ENCODE assay signal across 19 cellular contexts in the genomic region with DNA sequence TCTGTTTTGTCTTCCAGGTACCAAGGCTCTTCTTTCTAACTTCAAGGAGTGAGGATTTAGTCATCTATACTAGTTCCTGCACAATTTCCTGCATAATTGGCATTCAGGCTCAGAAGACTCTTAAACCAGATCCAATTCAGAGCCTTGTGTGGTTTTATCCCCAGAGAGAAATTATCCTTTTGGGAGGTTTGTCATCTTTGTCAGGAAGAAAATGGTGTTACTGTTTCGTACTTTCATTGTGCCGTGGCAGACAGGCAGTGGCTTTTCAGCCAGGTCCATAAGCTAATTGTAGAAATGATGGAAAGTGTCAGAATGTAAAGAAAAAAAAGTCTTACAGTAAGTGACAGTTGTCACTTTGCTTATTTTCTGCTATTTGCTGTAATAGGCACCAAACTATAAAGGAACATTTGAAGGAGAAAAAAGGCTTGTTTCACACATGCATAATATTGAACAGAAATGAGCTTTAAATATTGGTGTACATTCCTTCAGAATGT.
A peak's percentile ranks its signal among the peaks of the same experiment; 100 is the strongest.
DNase-seq lines count a peak whose midpoint lies in the region; ATAC-seq and TF ChIP-seq lines count a peak whose summit lies in the region.
"Had no signal": no experiment of that assay in that cellular context is flagged by ENCODE, and none has a peak within 500 bp of the region (broad histone marks: within the 10 kb centered on the region; RNA-seq: fewer than 3 reads in every experiment).

No MANE protein-coding gene starts in this region.

- H3K79me2 ChIP-seq in GM23338 (replicated peaks; ENCODE audit: insufficient read depth) (no peaks in the 10 kb centered on the region; the same call in none of the 2 replicates), PC-9 (ENCODE audit: low read depth) (no peaks in the 10 kb centered on the region), neural cell (replicated peaks; ENCODE audit: insufficient read depth, low read length) (no peaks in the 10 kb centered on the region)

- H3K4me3 ChIP-seq in GM23338: no peak overlapping the region
- H3K4me3 ChIP-seq in PC-9: no peak overlapping the region
- peak overlapping the region; percentile 19 for H3K4me3 ChIP-seq in neural cell (ENCODE audit: low read length)
- H3K4me3 ChIP-seq: A549; BLaER1 treated with 17β-estradiol and CSF1 and Interleukin-3, amounts not matched to agents 10 nM and 100 nM had no signal

- H3K4me3 Mint-ChIP-seq in GM23338: no peak overlapping the region
- H3K4me3 Mint-ChIP-seq in WTC11: no peak overlapping the region
- H3K4me3 Mint-ChIP-seq: B cell; CD4-positive, alpha-beta T cell; CD8-positive, alpha-beta T cell had no signal

- peak; percentile 98 for TF ChIP-seq EP300 in neural cell (conservative IDR thresholded peaks at IDR 0.05; ENCODE audit: poor library complexity, severe bottlenecking)

- H3K9me3 Mint-ChIP-seq in GM23338 (no peaks in the 10 kb centered on the region), WTC11 (no peaks in the 10 kb centered on the region)

- no peaks in the 10 kb centered on the region for H3K36me3 Mint-ChIP-seq in GM23338 (ENCODE audit: low read depth)
- H3K36me3 Mint-ChIP-seq in WTC11: no peaks in the 10 kb centered on the region
- H3K36me3 Mint-ChIP-seq: CD8-positive, alpha-beta T cell had no signal

- H3K27me3 Mint-ChIP-seq in GM23338 (ENCODE audit: insufficient read depth, low read depth, poor library complexity) (no peaks in the 10 kb centered on the region), WTC11 (ENCODE audit: low read depth) (no peaks in the 10 kb centered on the region)
- H3K27me3 Mint-ChIP-seq: B cell; CD4-positive, alpha-beta T cell had no signal

- no peaks in the 10 kb centered on the region for H3K9me2 ChIP-seq in GM23338 (ENCODE audit: insufficient read depth)
- H3K9me2 ChIP-seq in PC-9 (ENCODE audit: insufficient read depth): no peaks in the 10 kb centered on the region; the same call in 1 of the 2 replicates
- no peaks in the 10 kb centered on the region for H3K9me2 ChIP-seq in neural cell (ENCODE audit: insufficient read depth, low read length)

- H3K4me1 ChIP-seq in GM23338 (ENCODE audit: insufficient read depth): peaks cover 26% of the 10 kb centered on the region
- H3K4me1 ChIP-seq in PC-9 (replicated peaks; ENCODE audit: insufficient read depth): no peaks in the 10 kb centered on the region
- H3K4me1 ChIP-seq: A549; BLaER1 treated with 17β-estradiol and CSF1 and Interleukin-3, amounts not matched to agents 10 nM and 100 nM; Caco-2 had no signal

- ATAC-seq in GM23338 (no peak), WTC11 (no peak), HG02759 (IDR thresholded peaks at IDR 0.05; ENCODE audit: unreplicated experiment) (no peak), GM18858 (IDR thresholded peaks at IDR 0.05; ENCODE audit: unreplicated experiment) (no peak)
- ATAC-seq: A549; CD8-positive, alpha-beta T cell had no signal

- H3K27ac Mint-ChIP-seq in GM23338 (0 out of 2 replicates have a peak overlapping the region, but pooled peaks have one; percentile 20), WTC11 (peak overlapping the region; percentile 62)
- H3K27ac Mint-ChIP-seq: B cell; CD4-positive, alpha-beta T cell; CD8-positive, alpha-beta T cell had no signal

- H3K4me2 ChIP-seq in GM23338: no peak overlapping the region
- H3K4me2 ChIP-seq in PC-9: no peak overlapping the region
- peak overlapping the region; percentile 20 for H3K4me2 ChIP-seq in neural cell (ENCODE audit: low read length)
- H3K4me2 ChIP-seq: A549; BLaER1 treated with 17β-estradiol and CSF1 and Interleukin-3, amounts not matched to agents 10 nM and 100 nM had no signal

- H3K27ac ChIP-seq in GM23338 (ENCODE audit: low read depth) (no peak overlapping the region), PC-9 (no peak overlapping the region), neural cell (ENCODE audit: low read length) (no peak overlapping the region)
- H3K27ac ChIP-seq: 22Rv1; A549; BLaER1 treated with 17β-estradiol and CSF1 and Interleukin-3, amounts not matched to agents 10 nM and 100 nM; C4-2B had no signal

- CTCF ChIA-PET in PC-9 (lab: Charles Lee): no interaction called here
- CTCF ChIA-PET in WTC11 (lab: Charles Lee): no interaction called here

- H3K9ac ChIP-seq in neural cell (ENCODE audit: low read length): no peak overlapping the region
- H3K9ac ChIP-seq: BLaER1 treated with 17β-estradiol and CSF1 and Interleukin-3, amounts not matched to agents 10 nM and 100 nM had no signal

- H3K36me3 ChIP-seq in GM23338 (ENCODE audit: insufficient read depth): no peaks in the 10 kb centered on the region
- H3K36me3 ChIP-seq in PC-9 (ENCODE audit: low read depth): no peaks in the 10 kb centered on the region
- H3K36me3 ChIP-seq in neural cell (ENCODE audit: insufficient read depth, low read length): no peaks in the 10 kb centered on the region
- H3K36me3 ChIP-seq: BLaER1 treated with 17β-estradiol and CSF1 and Interleukin-3, amounts not matched to agents 10 nM and 100 nM had no signal

- H3K4me1 Mint-ChIP-seq in GM23338: peaks cover 41% of the 10 kb centered on the region
- peaks cover 36% of the 10 kb centered on the region for H3K4me1 Mint-ChIP-seq in WTC11
- H3K4me1 Mint-ChIP-seq: B cell had no signal

- POLR2A ChIA-PET in PC-9 (lab: Charles Lee; ENCODE audit: unreplicated experiment): no interaction called here
- POLR2A ChIA-PET in WTC11 (lab: Charles Lee): no interaction called here

- TF ChIP-seq RAD21 in neural cell (conservative IDR thresholded peaks at IDR 0.05): no peak

- intact Hi-C loops in PC-9 (cut with micrococcal nuclease; ENCODE audit: unreplicated experiment): no loop called here

- H3K9me3 ChIP-seq in PC-9 (ENCODE audit: insufficient read depth, low read depth) (no peaks in the 10 kb centered on the region), neural cell (ENCODE audit: low read length) (no peaks in the 10 kb centered on the region)
- H3K9me3 ChIP-seq: A549; BLaER1 treated with 17β-estradiol and CSF1 and Interleukin-3, amounts not matched to agents 10 nM and 100 nM; Caco-2 had no signal

- DNase-seq in GM23338 (ENCODE audit: low spot score) (no peak), PC-9 (no peak), WTC11 (ENCODE audit: low spot score) (no peak), midbrain (lab: John Stamatoyannopoulos, UW) (no peak)
- DNase-seq: AML-193; Caco-2; Calu3; CD4-positive, alpha-beta T cell; CD8-positive, alpha-beta T cell; DMS79 treated with DMSO at 0.1 percent for 48 hours; GF-D8 had no signal

- no peak overlapping the region for H2AFZ ChIP-seq in GM23338
- 0 out of 2 replicates have a peak overlapping the region, but pooled peaks have one; percentile 33 for H2AFZ ChIP-seq in PC-9
- H2AFZ ChIP-seq in neural cell (ENCODE audit: low read depth, low read length): no peak overlapping the region

- TF ChIP-seq CTCF in GM23338 (conservative IDR thresholded peaks at IDR 0.05; ENCODE audit: low read depth in 2 of 2) (no peak), PC-9 (conservative IDR thresholded peaks at IDR 0.05) (no peak), WTC11 (IDR thresholded peaks at IDR 0.05) (no peak), neural cell (IDR thresholded peaks at IDR 0.05; ENCODE audit: poor library complexity, severe bottlenecking) (no peak)

- H3K27me3 ChIP-seq in GM23338 (ENCODE audit: insufficient read depth) (no peaks in the 10 kb centered on the region), PC-9 (ENCODE audit: insufficient read depth, low read depth) (no peaks in the 10 kb centered on the region), neural cell (ENCODE audit: insufficient read depth, low read depth, low read length) (no peaks in the 10 kb centered on the region)
- H3K27me3 ChIP-seq: BLaER1 treated with 17β-estradiol and CSF1 and Interleukin-3, amounts not matched to agents 10 nM and 100 nM had no signal

- H4K20me1 ChIP-seq in GM23338 (replicated peaks; ENCODE audit: insufficient read depth) (no peaks in the 10 kb centered on the region), PC-9 (ENCODE audit: insufficient read depth) (no peaks in the 10 kb centered on the region), neural cell (ENCODE audit: insufficient read depth) (no peaks in the 10 kb centered on the region)
- H4K20me1 ChIP-seq: BLaER1 treated with 17β-estradiol and CSF1 and Interleukin-3, amounts not matched to agents 10 nM and 100 nM had no signal

- H3F3A ChIP-seq in GM23338 (replicated peaks; ENCODE audit: low read depth): no peaks in the 10 kb centered on the region
- no peaks in the 10 kb centered on the region for H3F3A ChIP-seq in PC-9 (ENCODE audit: insufficient read depth, low read depth)
- peaks cover 5% of the 10 kb centered on the region for H3F3A ChIP-seq in neural cell (ENCODE audit: insufficient read depth, low read length, poor library complexity, severe bottlenecking)

- BruUV-seq in PC-9 (replicated peaks; lab: Mats Ljungman, UMichigan): no TSS peak

TF ChIP-seq in GM23338, 12 proteins besides CTCF, POLR2A, EP300 and RAD21 (continues in another document):
- TF ChIP-seq CREB1 (CRISPR knock-in tag; IDR thresholded peaks at IDR 0.05; ENCODE audit: low read depth) (no peak), ZNF114 (CRISPR knock-in tag; IDR thresholded peaks at IDR 0.05) (no peak), EZH2phosphoT487 (IDR thresholded peaks at IDR 0.05; ENCODE audit: unreplicated experiment) (no peak)

TF ChIP-seq in WTC11, 78 proteins besides CTCF, POLR2A, EP300 and RAD21 (continues in another document):
- TF ChIP-seq JAZF1 (CRISPR knock-in tag; IDR thresholded peaks at IDR 0.05): no peak
- no peak for TF ChIP-seq ZNF232 (CRISPR knock-in tag; IDR thresholded peaks at IDR 0.05)
- no peak for TF ChIP-seq CBFB (CRISPR knock-in tag; IDR thresholded peaks at IDR 0.05; ENCODE audit: low read depth)
- no peak for TF ChIP-seq RELA (CRISPR knock-in tag; IDR thresholded peaks at IDR 0.05; ENCODE audit: borderline replicate concordance)
- TF ChIP-seq, protein P1, sequence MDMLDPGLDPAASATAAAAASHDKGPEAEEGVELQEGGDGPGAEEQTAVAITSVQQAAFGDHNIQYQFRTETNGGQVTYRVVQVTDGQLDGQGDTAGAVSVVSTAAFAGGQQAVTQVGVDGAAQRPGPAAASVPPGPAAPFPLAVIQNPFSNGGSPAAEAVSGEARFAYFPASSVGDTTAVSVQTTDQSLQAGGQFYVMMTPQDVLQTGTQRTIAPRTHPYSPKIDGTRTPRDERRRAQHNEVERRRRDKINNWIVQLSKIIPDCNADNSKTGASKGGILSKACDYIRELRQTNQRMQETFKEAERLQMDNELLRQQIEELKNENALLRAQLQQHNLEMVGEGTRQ (CRISPR knock-in tag; IDR thresholded peaks at IDR 0.05): no peak
